In genomic region chr3:36713904-36714303, GRCh38 we compare ENCODE assay signal across 1 cellular context.
TF ChIP-seq lines count a peak whose summit lies in the region.

No MANE protein-coding gene starts in this region.

TF ChIP-seq in SK-N-SH, 30 proteins besides CTCF, POLR2A, EP300 and RAD21 (continued from another document):
- TF ChIP-seq, protein P1, sequence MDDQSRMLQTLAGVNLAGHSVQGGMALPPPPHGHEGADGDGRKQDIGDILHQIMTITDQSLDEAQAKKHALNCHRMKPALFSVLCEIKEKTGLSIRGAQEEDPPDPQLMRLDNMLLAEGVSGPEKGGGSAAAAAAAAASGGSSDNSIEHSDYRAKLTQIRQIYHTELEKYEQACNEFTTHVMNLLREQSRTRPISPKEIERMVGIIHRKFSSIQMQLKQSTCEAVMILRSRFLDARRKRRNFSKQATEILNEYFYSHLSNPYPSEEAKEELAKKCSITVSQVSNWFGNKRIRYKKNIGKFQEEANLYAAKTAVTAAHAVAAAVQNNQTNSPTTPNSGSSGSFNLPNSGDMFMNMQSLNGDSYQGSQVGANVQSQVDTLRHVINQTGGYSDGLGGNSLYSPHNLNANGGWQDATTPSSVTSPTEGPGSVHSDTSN (IDR thresholded peaks at IDR 0.05) = no peak
- TF ChIP-seq GATA2 (CRISPR knock-in tag; IDR thresholded peaks at IDR 0.05) (no peak), FOSL2 (IDR thresholded peaks at IDR 0.05; ENCODE audit: borderline replicate concordance, low read depth) (no peak), MXI1 (IDR thresholded peaks at IDR 0.05; ENCODE audit: low read depth, low read length) (no peak), RFX5 (IDR thresholded peaks at IDR 0.05; ENCODE audit: low read length) (no peak), FOXM1 (IDR thresholded peaks at IDR 0.05; ENCODE audit: low read depth) (no peak)
